1 cellular context compared by ENCODE assay signal in the genomic region with DNA sequence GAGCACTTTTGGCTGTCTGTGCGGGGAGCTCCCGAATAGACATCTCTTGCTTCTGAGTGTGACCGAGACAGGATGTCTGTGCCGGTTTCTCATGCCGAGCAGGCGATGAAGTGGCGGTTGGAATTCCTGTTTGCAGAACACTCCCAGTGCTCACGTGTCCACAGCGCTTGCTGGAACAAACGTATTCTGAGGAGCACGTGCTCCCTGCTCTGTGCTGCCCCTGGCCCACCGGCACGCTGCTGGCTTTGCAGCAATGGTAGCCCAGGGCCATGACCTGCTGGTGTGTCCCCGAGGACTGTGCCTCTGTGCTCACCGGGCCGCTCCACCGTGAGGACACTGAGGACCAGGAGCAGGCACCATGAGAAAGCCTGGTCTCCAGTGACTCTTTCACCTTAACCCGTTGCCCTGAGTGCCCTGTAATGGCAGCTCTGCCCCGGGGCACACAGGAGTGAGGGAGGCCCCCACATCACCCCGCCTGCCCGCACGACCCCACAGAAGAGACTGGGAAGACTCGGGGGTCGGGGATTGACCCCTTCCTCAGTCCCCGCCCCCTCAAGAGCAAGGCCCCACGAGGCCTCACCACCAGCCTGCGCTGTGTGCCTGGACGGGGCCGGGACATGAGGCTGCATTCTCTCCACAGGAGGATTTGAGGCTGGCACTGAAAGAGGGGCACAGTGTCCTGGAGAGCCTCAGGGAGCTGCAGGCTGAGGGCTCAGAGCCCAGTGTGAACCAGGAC.
TF ChIP-seq lines count a peak whose summit lies in the region.

No MANE protein-coding gene starts in this region.

TF ChIP-seq in HCT116, 20 proteins besides CTCF, POLR2A, EP300 and RAD21:
- TF ChIP-seq ZFX (IDR thresholded peaks at IDR 0.05) (no peak), MAX (IDR thresholded peaks at IDR 0.05) (no peak), EZH2 (IDR thresholded peaks at IDR 0.05) (no peak), FOSL1 (IDR thresholded peaks at IDR 0.05; ENCODE audit: low read depth) (no peak), SRF (IDR thresholded peaks at IDR 0.05; ENCODE audit: low read depth) (no peak), JUND (IDR thresholded peaks at IDR 0.05) (no peak), YY1 (IDR thresholded peaks at IDR 0.05; ENCODE audit: extremely low read depth, insufficient replicate concordance, low read depth, low read length) (no peak), ELF1 (IDR thresholded peaks at IDR 0.05; ENCODE audit: borderline replicate concordance, low read depth) (no peak), EGR1 (IDR thresholded peaks at IDR 0.05; ENCODE audit: low read depth) (no peak), ZBTB33 (IDR thresholded peaks at IDR 0.05; ENCODE audit: extremely low read depth, insufficient replicate concordance, low read length) (no peak), TCF7L2 (IDR thresholded peaks at IDR 0.05; ENCODE audit: borderline replicate concordance, extremely low read depth, insufficient read depth, insufficient read length) (no peak), CBX3 (IDR thresholded peaks at IDR 0.05; ENCODE audit: low read depth) (no peak), CEBPB (IDR thresholded peaks at IDR 0.05; ENCODE audit: low read depth) (no peak), EZH2phosphoT487 (IDR thresholded peaks at IDR 0.05; ENCODE audit: borderline replicate concordance) (no peak), POLR2AphosphoS5 (IDR thresholded peaks at IDR 0.05; ENCODE audit: low read depth, low read length) (no peak), SP1 (IDR thresholded peaks at IDR 0.05; ENCODE audit: low read depth) (no peak)
- TF ChIP-seq, protein P1, sequence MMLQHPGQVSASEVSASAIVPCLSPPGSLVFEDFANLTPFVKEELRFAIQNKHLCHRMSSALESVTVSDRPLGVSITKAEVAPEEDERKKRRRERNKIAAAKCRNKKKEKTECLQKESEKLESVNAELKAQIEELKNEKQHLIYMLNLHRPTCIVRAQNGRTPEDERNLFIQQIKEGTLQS (IDR thresholded peaks at IDR 0.05), result no peak
- TF ChIP-seq, protein P2, sequence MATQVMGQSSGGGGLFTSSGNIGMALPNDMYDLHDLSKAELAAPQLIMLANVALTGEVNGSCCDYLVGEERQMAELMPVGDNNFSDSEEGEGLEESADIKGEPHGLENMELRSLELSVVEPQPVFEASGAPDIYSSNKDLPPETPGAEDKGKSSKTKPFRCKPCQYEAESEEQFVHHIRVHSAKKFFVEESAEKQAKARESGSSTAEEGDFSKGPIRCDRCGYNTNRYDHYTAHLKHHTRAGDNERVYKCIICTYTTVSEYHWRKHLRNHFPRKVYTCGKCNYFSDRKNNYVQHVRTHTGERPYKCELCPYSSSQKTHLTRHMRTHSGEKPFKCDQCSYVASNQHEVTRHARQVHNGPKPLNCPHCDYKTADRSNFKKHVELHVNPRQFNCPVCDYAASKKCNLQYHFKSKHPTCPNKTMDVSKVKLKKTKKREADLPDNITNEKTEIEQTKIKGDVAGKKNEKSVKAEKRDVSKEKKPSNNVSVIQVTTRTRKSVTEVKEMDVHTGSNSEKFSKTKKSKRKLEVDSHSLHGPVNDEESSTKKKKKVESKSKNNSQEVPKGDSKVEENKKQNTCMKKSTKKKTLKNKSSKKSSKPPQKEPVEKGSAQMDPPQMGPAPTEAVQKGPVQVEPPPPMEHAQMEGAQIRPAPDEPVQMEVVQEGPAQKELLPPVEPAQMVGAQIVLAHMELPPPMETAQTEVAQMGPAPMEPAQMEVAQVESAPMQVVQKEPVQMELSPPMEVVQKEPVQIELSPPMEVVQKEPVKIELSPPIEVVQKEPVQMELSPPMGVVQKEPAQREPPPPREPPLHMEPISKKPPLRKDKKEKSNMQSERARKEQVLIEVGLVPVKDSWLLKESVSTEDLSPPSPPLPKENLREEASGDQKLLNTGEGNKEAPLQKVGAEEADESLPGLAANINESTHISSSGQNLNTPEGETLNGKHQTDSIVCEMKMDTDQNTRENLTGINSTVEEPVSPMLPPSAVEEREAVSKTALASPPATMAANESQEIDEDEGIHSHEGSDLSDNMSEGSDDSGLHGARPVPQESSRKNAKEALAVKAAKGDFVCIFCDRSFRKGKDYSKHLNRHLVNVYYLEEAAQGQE (IDR thresholded peaks at IDR 0.05; ENCODE audit: low read depth), result no peak
